12 cellular contexts compared by ENCODE assay signal in the genomic region with DNA sequence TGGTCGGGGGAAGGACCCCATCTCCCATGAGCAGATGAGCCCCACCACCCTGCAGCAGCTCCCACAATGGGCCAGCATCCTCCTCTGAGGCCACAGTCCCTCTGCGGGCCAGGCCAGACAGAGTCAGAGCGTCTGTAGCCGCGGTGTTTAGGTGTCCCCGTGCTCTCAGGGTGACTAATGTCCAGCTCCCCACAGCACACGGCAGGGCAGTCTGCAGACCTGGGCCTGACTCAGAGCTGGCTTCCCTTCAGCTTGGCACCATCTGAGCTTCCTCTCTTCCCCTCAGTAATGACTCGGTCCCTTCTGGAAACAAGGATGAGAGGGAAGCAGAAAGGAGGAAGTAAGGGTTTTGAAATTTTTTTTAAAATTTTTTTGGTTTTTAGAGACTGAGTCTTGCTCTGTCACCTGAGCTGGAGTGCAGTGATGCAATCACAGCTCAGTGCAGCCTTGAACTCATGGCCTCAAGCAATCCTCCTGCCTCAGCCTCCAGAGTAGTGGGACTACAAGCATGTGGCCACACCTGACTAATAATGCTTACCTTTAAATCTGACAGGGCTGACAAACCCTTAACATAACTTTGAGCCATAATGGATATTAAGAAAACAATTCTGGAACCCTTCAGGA. TPM values are rescaled to one million over a fixed set of nuclear protein-coding genes. Genes with fewer than 3 reads are reported as not detected.
DNase-seq lines count a peak whose midpoint lies in the region; ATAC-seq and TF ChIP-seq lines count a peak whose summit lies in the region.
"Had no signal": no experiment of that assay in that cellular context is flagged by ENCODE, and none has a peak within 500 bp of the region (broad histone marks: within the 10 kb centered on the region; RNA-seq: fewer than 3 reads in every experiment).

No MANE protein-coding gene starts in this region.

- H4K20me1 ChIP-seq in PC-3 (ENCODE audit: low read length) (no peaks in the 10 kb centered on the region), osteoblast (ENCODE audit: insufficient read depth, low read length) (no peaks in the 10 kb centered on the region)

- no peak overlapping the region for H3K4me3 Mint-ChIP-seq in activated T-cell treated with anti-CD3 and anti-CD28 coated beads, Interleukin-2, amount 50 U/mL, for 4 hours

- no peak overlapping the region for H2AFZ ChIP-seq in PC-3 (ENCODE audit: low read length)
- no peak overlapping the region for H2AFZ ChIP-seq in osteoblast (ENCODE audit: low read length)

- H3K27ac ChIP-seq in PC-3 (ENCODE audit: low read length): no peak overlapping the region
- no peak overlapping the region for H3K27ac ChIP-seq in osteoblast (ENCODE audit: low read depth, low read length)
- H3K27ac ChIP-seq: ascending aorta, heart right ventricle, suprapubic skin had no signal

- CTCF ChIA-PET in PC-3 (lab: Charles Lee): interaction anchor here (0.5 kb wide), 1 partner anchor 180 kb away, joined by 3 read pairs; no protein-coding TSS in a partner anchor

- no TSS peak for BruUV-seq in PC-3 (replicated peaks; lab: Mats Ljungman, UMichigan)

- peaks cover 3% of the 10 kb centered on the region for H3K27me3 Mint-ChIP-seq in activated T-cell treated with anti-CD3 and anti-CD28 coated beads, Interleukin-2, amount 50 U/mL, for 4 hours (ENCODE audit: low read depth)

- H3K36me3 ChIP-seq in PC-3 (ENCODE audit: low read depth, low read length) (no peaks in the 10 kb centered on the region), osteoblast (ENCODE audit: insufficient read depth, low read length) (no peaks in the 10 kb centered on the region)
- H3K36me3 ChIP-seq: ascending aorta, heart right ventricle, suprapubic skin had no signal

- ATAC-seq in PC-3 (peak; percentile 100), HG03460 (IDR thresholded peaks at IDR 0.05; ENCODE audit: unreplicated experiment) (no peak)
- ATAC-seq in activated T-cell treated with anti-CD3 and anti-CD28 coated beads, Interleukin-2, amount 50 U/mL, for 4 hours: no peak

- H3K36me3 Mint-ChIP-seq in activated T-cell treated with anti-CD3 and anti-CD28 coated beads, Interleukin-2, amount 50 U/mL, for 4 hours (ENCODE audit: insufficient read depth): no peaks in the 10 kb centered on the region

- H3K4me1 Mint-ChIP-seq in activated T-cell treated with anti-CD3 and anti-CD28 coated beads, Interleukin-2, amount 50 U/mL, for 4 hours (ENCODE audit: low read depth): no peaks in the 10 kb centered on the region

- peak; percentile 55 for DNase-seq in H4 (ENCODE audit: low spot score)
- peak; percentile 84 for DNase-seq in PC-3
- peak; percentile 16 for DNase-seq in choroid plexus epithelial cell (ENCODE audit: low read depth)
- DNase-seq in osteoblast (ENCODE audit: insufficient read length, low spot score, missing footprints): peak; percentile 97
- DNase-seq in activated CD8-positive, alpha-beta memory T cell treated with anti-CD3 and anti-CD28 coated beads for 24 hours: no peak
- DNase-seq in activated T-cell treated with anti-CD3 and anti-CD28 coated beads, Interleukin-2, amount 50 U/mL, for 4 hours: no peak
- DNase-seq in NCI-H446 treated with DMSO at 0.1 percent for 48 hours (lab: John Stamatoyannopoulos, UW): no peak
- DNase-seq: activated CD4-positive, alpha-beta T cell treated with anti-CD3 and anti-CD28 coated beads, Interleukin-2, amount 50 U/mL, for 4 hours; heart right ventricle had no signal

- intact Hi-C loops in PC-3 (cut with micrococcal nuclease): no loop called here

- TF ChIP-seq CTCF in PC-3 (conservative IDR thresholded peaks at IDR 0.05; ENCODE audit: low read depth, low read length): no peak
- TF ChIP-seq CTCF in choroid plexus epithelial cell (conservative IDR thresholded peaks at IDR 0.05; ENCODE audit: low read depth, low read length): no peak
- TF ChIP-seq CTCF in osteoblast (IDR thresholded peaks at IDR 0.05; ENCODE audit: extremely low read depth, low read depth, low read length): no peak

- H3K9me3 Mint-ChIP-seq in activated T-cell treated with anti-CD3 and anti-CD28 coated beads, Interleukin-2, amount 50 U/mL, for 4 hours: no peaks in the 10 kb centered on the region

- POLR2A ChIA-PET in PC-3 (lab: Charles Lee; ENCODE audit: unreplicated experiment): no interaction called here

- no peaks in the 10 kb centered on the region for H3K9me3 ChIP-seq in PC-3 (ENCODE audit: low read length)
- no peaks in the 10 kb centered on the region for H3K9me3 ChIP-seq in osteoblast (ENCODE audit: low read depth, low read length)
- H3K9me3 ChIP-seq: ascending aorta, heart right ventricle, suprapubic skin had no signal

- H3K4me1 ChIP-seq in PC-3 (ENCODE audit: insufficient read depth, low read length) (peaks cover 5% of the 10 kb centered on the region), osteoblast (ENCODE audit: insufficient read depth, low read length) (peaks cover 13% of the 10 kb centered on the region)
- H3K4me1 ChIP-seq: ascending aorta, heart right ventricle had no signal

- H3K4me2 ChIP-seq in PC-3 (ENCODE audit: low read length) (peak overlapping the region; percentile 43; the same call in 1 of the 2 replicates), osteoblast (ENCODE audit: insufficient read depth, low read length) (peak overlapping the region; percentile 5)

- H3F3A ChIP-seq in PC-3 (ENCODE audit: low read length, unreplicated experiment): no peaks in the 10 kb centered on the region

- H3K79me2 ChIP-seq in PC-3 (ENCODE audit: low read length) (no peaks in the 10 kb centered on the region), osteoblast (ENCODE audit: insufficient read depth, low read length) (no peaks in the 10 kb centered on the region)

- H3K9ac ChIP-seq in PC-3 (ENCODE audit: low read length): no peak overlapping the region

- H3K9me2 ChIP-seq in PC-3 (replicated peaks; ENCODE audit: low read length): no peaks in the 10 kb centered on the region

- no peaks in the 10 kb centered on the region for H3K27me3 ChIP-seq in PC-3 (ENCODE audit: low read length)
- H3K27me3 ChIP-seq in osteoblast (ENCODE audit: insufficient read depth, low read length): no peaks in the 10 kb centered on the region
- H3K27me3 ChIP-seq: ascending aorta had no signal

- H3K4me3 ChIP-seq in PC-3 (ENCODE audit: low read length) (no peak overlapping the region), choroid plexus epithelial cell (ENCODE audit: low read depth, low read length) (no peak overlapping the region), osteoblast (ENCODE audit: insufficient read depth, low read length) (no peak overlapping the region)
- H3K4me3 ChIP-seq: ascending aorta, heart right ventricle, suprapubic skin had no signal

RNA-seq across cellular contexts. Expression of a gene that starts 28.5 kb away (rescaled TPM):
- total RNA-seq in H4 (2014; rRNA removed; shearing (Covaris generic)): not detected in 2 replicates
- total RNA-seq in PC-3 (2014; rRNA removed) (not detected in 2 replicates), osteoblast (under 0.01 TPM in 1 of 2 replicates, not detected in the other)
- total RNA-seq in activated T-cell treated with anti-CD3 and anti-CD28 coated beads, Interleukin-2, amount 50 U/mL, for 4 hours: not detected
- total RNA-seq: heart right ventricle, suprapubic skin had no signal

RNA-seq across cellular contexts. Expression of a gene that starts 41.8 kb away (rescaled TPM):
- not detected in 2 replicates for total RNA-seq in H4 (2014; rRNA removed; shearing (Covaris generic))
- total RNA-seq in PC-3 (2014; rRNA removed) (not detected in 2 replicates), osteoblast (under 0.01 and 0.36 TPM in 2 replicates)
- total RNA-seq in activated T-cell treated with anti-CD3 and anti-CD28 coated beads, Interleukin-2, amount 50 U/mL, for 4 hours: under 1 TPM in 2 of 3 donors, not detected in 1; 0.10 to 0.13 TPM

RNA-seq across cellular contexts. Expression of a gene that starts 59.2 kb away (rescaled TPM):
- 2.0 and 4.0 TPM in 2 replicates for total RNA-seq in H4 (2014; rRNA removed; shearing (Covaris generic))
- 1.1 TPM in 1 of 2 replicates, not detected in the other for total RNA-seq in PC-3 (2014; rRNA removed)
- total RNA-seq in osteoblast: 3.2 and 5.1 TPM in 2 replicates
- under 1 TPM in 1 of 3 donors, not detected in 2; 0.13 TPM for total RNA-seq in activated T-cell treated with anti-CD3 and anti-CD28 coated beads, Interleukin-2, amount 50 U/mL, for 4 hours
- total RNA-seq: ascending aorta had no signal

Comparison
In these comparisons a context has a peak if more than half of its experiments do, and no peak if none do; other contexts are left out.
1. DNase-seq: peak in H4 (single experiment), PC-3 (single experiment), choroid plexus epithelial cell (single experiment) and osteoblast (single experiment); none in activated CD8-positive, alpha-beta memory T cell treated with anti-CD3 and anti-CD28 coated beads for 24 hours (single experiment), activated T-cell treated with anti-CD3 and anti-CD28 coated beads, Interleukin-2, amount 50 U/mL, for 4 hours (single experiment) and NCI-H446 treated with DMSO at 0.1 percent for 48 hours (single experiment).